1 cellular context compared by ENCODE assay signal in genomic region chr2:196171248-196171871, GRCh38.
TF ChIP-seq lines count a peak whose summit lies in the region.

Gene STK17B (minus strand): TSS chr2:196171578. CDS start chr2:196163383, 8,195 bp downstream.

TF ChIP-seq in HEK293, 187 proteins besides CTCF, POLR2A, EP300 and RAD21 (continued from another document and continues in another):
- TF ChIP-seq ZNF692 (tag by site-specific recombination; IDR thresholded peaks at IDR 0.05) (peak; percentile 31; the same call in 1 of the 2 replicates), ZNF704 (tag by site-specific recombination; IDR thresholded peaks at IDR 0.05) (no peak), ZNF513 (tag by site-specific recombination; IDR thresholded peaks at IDR 0.05) (no peak), ZNF600 (tag by site-specific recombination; IDR thresholded peaks at IDR 0.05) (peak; percentile 83), PRDM10 (tag by site-specific recombination; IDR thresholded peaks at IDR 0.05) (peak; percentile 48; the same call in 1 of the 2 replicates), ZNF10 (tag by site-specific recombination; IDR thresholded peaks at IDR 0.05) (no peak), ZNF354C (tag by site-specific recombination; IDR thresholded peaks at IDR 0.05; ENCODE audit: borderline replicate concordance, low read depth) (no peak), ZNF660 (tag by site-specific recombination; IDR thresholded peaks at IDR 0.05) (peak; percentile 49; the same call in 1 of the 2 replicates), ZFP37 (tag by site-specific recombination; IDR thresholded peaks at IDR 0.05) (peak; percentile 74), HIC1 (tag by site-specific recombination; IDR thresholded peaks at IDR 0.05) (no peak), KLF9 (tag by site-specific recombination; IDR thresholded peaks at IDR 0.05; ENCODE audit: low read depth) (peak; percentile 83; the same call in 1 of the 2 replicates), ZBTB8A (tag by site-specific recombination; IDR thresholded peaks at IDR 0.05) (no peak), ZNF362 (tag by site-specific recombination; IDR thresholded peaks at IDR 0.05) (no peak), ZNF596 (tag by site-specific recombination; IDR thresholded peaks at IDR 0.05) (no peak), ZIC2 (tag by site-specific recombination; IDR thresholded peaks at IDR 0.05) (peak; percentile 58), ZNF335 (tag by site-specific recombination; conservative IDR thresholded peaks at IDR 0.05) (no peak; the same call in 1 of the 2 replicates), ZXDB (tag by site-specific recombination; IDR thresholded peaks at IDR 0.05) (no peak; the same call in 1 of the 2 replicates), ZBTB6 (tag by site-specific recombination; IDR thresholded peaks at IDR 0.05) (no peak), PATZ1 (tag by site-specific recombination; IDR thresholded peaks at IDR 0.05) (peak; percentile 75), ZNF140 (tag by site-specific recombination; IDR thresholded peaks at IDR 0.05) (no peak), ZNF175 (tag by site-specific recombination; IDR thresholded peaks at IDR 0.05) (no peak), ZEB2 (tag by site-specific recombination; IDR thresholded peaks at IDR 0.05) (peak; percentile 57), BCL11B (tag by site-specific recombination; IDR thresholded peaks at IDR 0.05; ENCODE audit: low read depth) (0 out of 2 replicates have a peak, but pooled peaks have one; percentile 16), KLF1 (tag by site-specific recombination; IDR thresholded peaks at IDR 0.05) (peak; percentile 86), ZNF26 (tag by site-specific recombination; IDR thresholded peaks at IDR 0.05) (no peak), ZBTB21 (tag by site-specific recombination; IDR thresholded peaks at IDR 0.05) (no peak), ZBTB17 (tag by site-specific recombination; IDR thresholded peaks at IDR 0.05) (peak; percentile 69), ZNF529 (tag by site-specific recombination; IDR thresholded peaks at IDR 0.05; ENCODE audit: insufficient replicate concordance) (no peak), ZNF214 (tag by site-specific recombination; IDR thresholded peaks at IDR 0.05; ENCODE audit: borderline replicate concordance) (no peak), ZNF639 (tag by site-specific recombination; IDR thresholded peaks at IDR 0.05) (no peak; the same call in 1 of the 2 replicates), ZNF610 (tag by site-specific recombination; IDR thresholded peaks at IDR 0.05; ENCODE audit: borderline replicate concordance) (0 out of 2 replicates have a peak, but pooled peaks have one; percentile 18), KLF16 (tag by site-specific recombination; IDR thresholded peaks at IDR 0.05) (0 out of 2 replicates have a peak, but pooled peaks have one; percentile 58), ZNF121 (tag by site-specific recombination; IDR thresholded peaks at IDR 0.05) (no peak), ZNF571 (tag by site-specific recombination; IDR thresholded peaks at IDR 0.05) (no peak), SP3 (tag by site-specific recombination; IDR thresholded peaks at IDR 0.05) (peak; percentile 79), SP7 (tag by site-specific recombination; IDR thresholded peaks at IDR 0.05) (0 out of 2 replicates have a peak, but pooled peaks have one; percentile 36), ZNF555 (tag by site-specific recombination; conservative IDR thresholded peaks at IDR 0.05) (no peak), GLI2 (tag by site-specific recombination; IDR thresholded peaks at IDR 0.05; ENCODE audit: borderline replicate concordance, low read depth) (no peak), ZNF561 (tag by site-specific recombination; IDR thresholded peaks at IDR 0.05; ENCODE audit: borderline replicate concordance) (no peak; the same call in 1 of the 2 replicates), PBX3 (CRISPR knock-in tag; IDR thresholded peaks at IDR 0.05) (no peak), SP2 (tag by site-specific recombination; IDR thresholded peaks at IDR 0.05) (peak; percentile 75), ZNF37A (tag by site-specific recombination; IDR thresholded peaks at IDR 0.05) (no peak), YY1 (tag by site-specific recombination; IDR thresholded peaks at IDR 0.05) (no peak), ZNF133 (tag by site-specific recombination; IDR thresholded peaks at IDR 0.05) (no peak), ZNF514 (tag by site-specific recombination; IDR thresholded peaks at IDR 0.05) (no peak)
